In genomic region chr21:46011267-46011967, GRCh38 we compare ENCODE assay signal across 29 cellular contexts. TPM values are rescaled to one million over a fixed set of nuclear protein-coding genes. Genes with fewer than 3 reads are reported as not detected.
DNase-seq lines count a peak whose midpoint lies in the region; ATAC-seq, FAIRE-seq and TF ChIP-seq lines count a peak whose summit lies in the region.
"Had no signal": no experiment of that assay in that cellular context is flagged by ENCODE, and none has a peak within 500 bp of the region (broad histone marks: within the 10 kb centered on the region; RNA-seq: fewer than 3 reads in every experiment).

No MANE protein-coding gene starts in this region.

- peak; percentile 20 for FAIRE-seq in GM12891 (lab: Jason Lieb, UNC)
- FAIRE-seq: GM12892, TTC549 had no signal

- no peak overlapping the region for H3K23ac ChIP-seq in IMR-90 (ENCODE audit: low read depth, low read length)

- no peak overlapping the region for H2BK120ac ChIP-seq in IMR-90 (ENCODE audit: low read depth, low read length)

- intact Hi-C loops in IMR-90 (cut with micrococcal nuclease), result no loop called here

- H2BK20ac ChIP-seq in IMR-90 (ENCODE audit: low read depth, low read length), result no peak overlapping the region

- no peak for TF ChIP-seq RAD21 in IMR-90 (IDR thresholded peaks at IDR 0.05; ENCODE audit: low read length)

- no peak overlapping the region for H3K4me3 ChIP-seq in IMR-90 (ENCODE audit: insufficient read depth, low read depth, low read length)
- H3K4me3 ChIP-seq: heart right ventricle, PC-9, prostate gland, tibial artery had no signal

- no peak overlapping the region for H3K4ac ChIP-seq in IMR-90 (ENCODE audit: low read depth, low read length)

- POLR2A ChIA-PET in IMR-90 (lab: Charles Lee; ENCODE audit: unreplicated experiment), result no interaction called here

- no peak overlapping the region for H3K4me2 ChIP-seq in IMR-90 (ENCODE audit: low read depth, low read length)
- H3K4me2 ChIP-seq: PC-9 had no signal

- TF ChIP-seq CTCF in IMR-90 (conservative IDR thresholded peaks at IDR 0.05; ENCODE audit: low read depth, low read length) (no peak), glutamatergic neuron (IDR thresholded peaks at IDR 0.05; ENCODE audit: partially characterized antibody, unreplicated experiment) (no peak), osteocyte (IDR thresholded peaks at IDR 0.05) (no peak)

- H3K27ac Mint-ChIP-seq in glutamatergic neuron (ENCODE audit: unreplicated experiment) (peak overlapping the region; percentile 15), osteocyte (ENCODE audit: unreplicated experiment) (no peak overlapping the region)
- H3K27ac Mint-ChIP-seq: activated naive CD8-positive, alpha-beta T cell treated with anti-CD3 and anti-CD28 coated beads, Interleukin-2, amount 50 U/mL, for 24 hours; effector memory CD8-positive, alpha-beta T cell; T-helper 17 cell had no signal

- H3K9me3 ChIP-seq in IMR-90 (ENCODE audit: control insufficient read depth, insufficient read depth, low read length), result peaks cover 6% of the 10 kb centered on the region; the same call in 1 of the 2 replicates
- H3K9me3 ChIP-seq: prostate gland, tibial artery had no signal

- no peak for DNase-seq in GM12891 (ENCODE audit: insufficient read length, low spot score)
- DNase-seq in IMR-90, result no peak
- no peak for DNase-seq in glutamatergic neuron
- DNase-seq in osteocyte (ENCODE audit: extremely low spot score, unreplicated experiment), result peak; percentile 76
- no peak for DNase-seq in kidney tubule cell (ENCODE audit: low spot score)
- DNase-seq in cerebellum (ENCODE audit: low spot score), result no peak
- DNase-seq: activated effector memory CD4-positive, alpha-beta T cell treated with anti-CD3 and anti-CD28 coated beads, Interleukin-2, amount 50 U/mL, for 16 hours; activated naive CD8-positive, alpha-beta T cell treated with anti-CD3 and anti-CD28 coated beads, Interleukin-2, amount 50 U/mL, for 24 hours; activated T-cell treated with anti-CD3 and anti-CD28 coated beads for 4 hours; caudate nucleus; effector memory CD8-positive, alpha-beta T cell; foreskin keratinocyte; HCEC 1CT; heart right ventricle; kidney glomerular epithelial cell; NCI-H1417 treated with DMSO at 0.1 percent for 48 hours; NCI-H2081; NCI-H2227 treated with DMSO at 0.1 percent for 48 hours; NCI-H526 treated with DMSO at 0.1 percent for 48 hours; PC-9; Right ventricle myocardium superior; stimulated activated CD4-positive, alpha-beta T cell treated with anti-CD3 and anti-CD28 coated beads, Interleukin-4, amount 100 ng/mL, for 24 hours; T-helper 17 cell; tibial artery had no signal

- H3K79me1 ChIP-seq in IMR-90 (ENCODE audit: low read depth in 1 of 2, low read length in 2 of 2), result no peaks in the 10 kb centered on the region

- no peak overlapping the region for H4K5ac ChIP-seq in IMR-90 (ENCODE audit: low read depth, low read length)

- H3K9me3 Mint-ChIP-seq in glutamatergic neuron (ENCODE audit: unreplicated experiment), result peaks cover 3% of the 10 kb centered on the region
- H3K9me3 Mint-ChIP-seq in osteocyte (ENCODE audit: unreplicated experiment), result peaks cover 3% of the 10 kb centered on the region
- H3K9me3 Mint-ChIP-seq: activated naive CD8-positive, alpha-beta T cell treated with anti-CD3 and anti-CD28 coated beads, Interleukin-2, amount 50 U/mL, for 24 hours; effector memory CD8-positive, alpha-beta T cell had no signal

- no peaks in the 10 kb centered on the region for H4K20me1 ChIP-seq in IMR-90 (ENCODE audit: insufficient read depth, low read length)

- peaks cover 2% of the 10 kb centered on the region for H3K4me1 Mint-ChIP-seq in glutamatergic neuron (ENCODE audit: low read depth, unreplicated experiment)
- H3K4me1 Mint-ChIP-seq in osteocyte (ENCODE audit: unreplicated experiment), result no peaks in the 10 kb centered on the region
- H3K4me1 Mint-ChIP-seq: T-helper 17 cell had no signal

- H3K4me3 Mint-ChIP-seq in glutamatergic neuron (ENCODE audit: unreplicated experiment) (no peak overlapping the region), osteocyte (ENCODE audit: unreplicated experiment) (no peak overlapping the region)
- H3K4me3 Mint-ChIP-seq: activated naive CD8-positive, alpha-beta T cell treated with anti-CD3 and anti-CD28 coated beads, Interleukin-2, amount 50 U/mL, for 24 hours; effector memory CD8-positive, alpha-beta T cell; T-helper 17 cell had no signal

- in situ Hi-C loops in IMR-90 (cut with MboI; ENCODE audit: low sequenced_read_pairs), result no loop called here

- H3K36me3 ChIP-seq in IMR-90 (ENCODE audit: control insufficient read depth, insufficient read depth, low read length), result no peaks in the 10 kb centered on the region
- H3K36me3 ChIP-seq: heart right ventricle, prostate gland, tibial artery had no signal

- H3K36me3 Mint-ChIP-seq in glutamatergic neuron (ENCODE audit: unreplicated experiment) (peaks cover 5% of the 10 kb centered on the region), osteocyte (ENCODE audit: unreplicated experiment) (no peaks in the 10 kb centered on the region)

- no peak overlapping the region for H2BK5ac ChIP-seq in IMR-90 (ENCODE audit: low read depth, low read length, poor library complexity, severe bottlenecking)

- 67% methylated on average over 4 of the region's 22 CpGs; no CpG with 5 or more reads in 1 of the 2 experiments for WGBS in IMR-90 (ENCODE audit: extremely low coverage in 2 of 2, insufficient read length in 1 of 2), 2 experiments

- BruUV-seq in IMR-90 (replicated peaks; lab: Mats Ljungman, UMichigan), result no TSS peak

- no peak overlapping the region for H4K8ac ChIP-seq in IMR-90 (ENCODE audit: low read depth in 2 of 2, low read length in 2 of 2)

- no peak overlapping the region for H3K14ac ChIP-seq in IMR-90 (replicated peaks; ENCODE audit: low read depth, low read length)

- no peak overlapping the region for H3K9ac ChIP-seq in IMR-90 (ENCODE audit: low read depth, low read length)

- H3K18ac ChIP-seq in IMR-90 (ENCODE audit: low read depth, low read length), result no peak overlapping the region

- H2AK5ac ChIP-seq in IMR-90 (ENCODE audit: low read depth, low read length), result peak overlapping the region; percentile 78

- H3K27ac ChIP-seq in IMR-90 (ENCODE audit: insufficient read depth, low read length), result no peak overlapping the region
- H3K27ac ChIP-seq: foreskin keratinocyte, heart right ventricle, PC-9, prostate gland, tibial artery had no signal

- no peak for TF ChIP-seq POLR2A in GM12891 (IDR thresholded peaks at IDR 0.05; ENCODE audit: low read depth, low read length)
- no peak for TF ChIP-seq POLR2A in IMR-90 (IDR thresholded peaks at IDR 0.05; ENCODE audit: low read depth, low read length)

- H2AK9ac ChIP-seq in IMR-90 (replicated peaks; ENCODE audit: low read depth, low read length, poor library complexity), result no peak overlapping the region

- H3K27me3 Mint-ChIP-seq in glutamatergic neuron (ENCODE audit: unreplicated experiment) (peaks cover 2% of the 10 kb centered on the region), osteocyte (ENCODE audit: unreplicated experiment) (peaks cover 11% of the 10 kb centered on the region)

- no peaks in the 10 kb centered on the region; the same call in 1 of the 2 replicates for H3K27me3 ChIP-seq in IMR-90 (ENCODE audit: control insufficient read depth, insufficient read depth, low read length)
- H3K27me3 ChIP-seq: tibial artery had no signal

- ATAC-seq in IMR-90 (ENCODE audit: low read depth) (no peak), HG03520 (IDR thresholded peaks at IDR 0.05; ENCODE audit: unreplicated experiment) (no peak)
- ATAC-seq: activated naive CD8-positive, alpha-beta T cell treated with anti-CD3 and anti-CD28 coated beads, Interleukin-2, amount 50 U/mL, for 24 hours; effector memory CD8-positive, alpha-beta T cell; esophagus mucosa; foreskin keratinocyte; heart right ventricle; T-helper 17 cell had no signal

- no peak overlapping the region for H2BK15ac ChIP-seq in IMR-90 (ENCODE audit: low read depth, low read length)

- H3K9me1 ChIP-seq in IMR-90 (ENCODE audit: insufficient read depth, low read length), result no peaks in the 10 kb centered on the region

- H3K56ac ChIP-seq in IMR-90 (ENCODE audit: extremely low read depth, insufficient read depth, low read length), result no peak overlapping the region

- peak overlapping the region; percentile 51 for H2AFZ ChIP-seq in IMR-90 (replicated peaks; ENCODE audit: low read length, poor library complexity)
- H2AFZ ChIP-seq: PC-9 had no signal

- H3K4me1 ChIP-seq in IMR-90 (ENCODE audit: control insufficient read depth, insufficient read depth, low read length), result no peaks in the 10 kb centered on the region
- H3K4me1 ChIP-seq: foreskin keratinocyte, heart right ventricle, prostate gland, tibial artery had no signal

- no peak overlapping the region for H4K91ac ChIP-seq in IMR-90 (ENCODE audit: insufficient read depth, low read depth, low read length)

- CTCF ChIA-PET in IMR-90 (lab: Yijun Ruan, JAX), result interaction anchor here (1.0 kb wide), 1 partner anchor 14 kb away, joined by 3 read pairs; no protein-coding TSS in a partner anchor

- dilution Hi-C loops in IMR-90 (cut with HindIII; ENCODE audit: low sequenced_read_pairs, unreplicated experiment), result no loop called here

TF ChIP-seq in GM12891, 5 proteins besides CTCF, POLR2A, EP300 and RAD21:
- TF ChIP-seq SPI1 (IDR thresholded peaks at IDR 0.05; ENCODE audit: low read depth, low read length) (no peak), TAF1 (IDR thresholded peaks at IDR 0.05; ENCODE audit: low read depth, low read length) (no peak), PAX5 (IDR thresholded peaks at IDR 0.05; ENCODE audit: insufficient read depth, low read length, severe bottlenecking) (no peak), POLR2AphosphoS5 (IDR thresholded peaks at IDR 0.05; ENCODE audit: low read depth, low read length) (no peak), POU2F2 (IDR thresholded peaks at IDR 0.05; ENCODE audit: low read depth, low read length) (no peak)
TF ChIP-seq in GM12891: peak in this region for 0.

TF ChIP-seq in IMR-90, 13 proteins besides CTCF, POLR2A, EP300 and RAD21 (continues in another document):
- TF ChIP-seq ELK1 (IDR thresholded peaks at IDR 0.05; ENCODE audit: borderline replicate concordance, low read depth, low read length) (no peak), NFE2L2 (IDR thresholded peaks at IDR 0.05; ENCODE audit: low read depth, low read length) (no peak), BHLHE40 (IDR thresholded peaks at IDR 0.05; ENCODE audit: low read depth, low read length) (no peak)

RNA-seq across cellular contexts. Expression of gene COL6A1, which starts 29.8 kb away (rescaled TPM):
- polyA plus RNA-seq in GM12891 (2012; ENCODE audit: low read depth, missing spikeins), result 3.0 TPM
- total RNA-seq in IMR-90 (2012; rRNA removed) (173 and 186 TPM in 2 replicates), glutamatergic neuron (ENCODE audit: unreplicated experiment) (407 TPM), osteocyte (1,503 and 1,582 TPM in 2 replicates), cerebellum (88.8 TPM)
- 1,556 and 1,578 TPM in 2 replicates for polyA plus RNA-seq in IMR-90 (2012; rRNA removed)
- 1,992 and 3,331 TPM in 2 replicates for polyA plus RNA-seq in IMR-90 (2012; cell fraction: cytosol; rRNA removed)
- 5,237 and 11,886 TPM in 2 replicates for polyA plus RNA-seq in IMR-90 (2012; cell fraction: nucleus; rRNA removed; ENCODE audit: low replicate concordance)
